ENCODE assay signal across 10 cellular contexts in genomic region chr18:13912601-13913000, GRCh38. TPM values are rescaled to one million over a fixed set of nuclear protein-coding genes. Genes with fewer than 3 reads are reported as not detected.
"Had no signal": no experiment of that assay in that cellular context is flagged by ENCODE, and none has a peak within 500 bp of the region (broad histone marks: within the 10 kb centered on the region; RNA-seq: fewer than 3 reads in every experiment).

No MANE protein-coding gene starts in this region.

- H3K27ac ChIP-seq: GM23248, HL-60 had no signal

- FAIRE-seq: HepG2 had no signal

- DNase-seq: GM23248, GOT3, H7, HFFc6 had no signal

- H3K36me3 ChIP-seq: HAP-1 had no signal

- H3K4me3 ChIP-seq: GM23248, HAP-1 had no signal

- H3K4me1 ChIP-seq: HAP-1 had no signal

- H3K9me3 ChIP-seq: HAP-1 had no signal

RNA-seq across cellular contexts. Expression of gene MC2R, which starts 2.7 kb away (rescaled TPM):
- total RNA-seq: GM23248, H4, H7, HepG2, HFFc6, HT1080 had no signal
- polyA plus RNA-seq: GM23248, HepG2, IgD-negative memory B cell had no signal
